In the genomic region with DNA sequence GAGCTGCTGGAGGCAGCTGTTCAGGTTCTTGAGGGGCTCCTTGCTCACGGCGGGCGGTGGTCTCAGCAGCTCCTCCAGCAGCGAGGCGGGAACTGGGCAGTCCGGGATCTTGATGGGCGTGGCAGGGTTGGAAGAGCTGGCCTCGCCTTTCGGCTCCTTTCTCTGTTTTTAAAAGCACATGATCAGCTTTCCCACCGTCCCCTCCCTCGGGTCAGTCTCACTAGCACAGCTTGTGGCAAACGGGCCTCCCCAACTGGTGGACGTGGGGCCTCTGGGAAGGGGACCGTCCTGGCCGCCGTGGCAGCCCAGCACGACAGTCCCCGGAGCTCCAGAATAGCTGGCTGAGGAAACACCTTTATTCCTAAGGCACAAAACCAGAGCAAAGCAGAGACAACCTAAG, we compare ENCODE assay signal across 1 cellular context.
TF ChIP-seq lines count a peak whose summit lies in the region.

No MANE protein-coding gene starts in this region.

TF ChIP-seq in K562, 482 proteins besides CTCF, POLR2A, EP300 and RAD21:
- TF ChIP-seq POLR2G (IDR thresholded peaks at IDR 0.05; ENCODE audit: low read depth, low read length) (peak; percentile 43), ZNF232 (CRISPR knock-in tag; IDR thresholded peaks at IDR 0.05) (no peak)
